Comparison of ENCODE assay signal across 8 cellular contexts in the genomic region with DNA sequence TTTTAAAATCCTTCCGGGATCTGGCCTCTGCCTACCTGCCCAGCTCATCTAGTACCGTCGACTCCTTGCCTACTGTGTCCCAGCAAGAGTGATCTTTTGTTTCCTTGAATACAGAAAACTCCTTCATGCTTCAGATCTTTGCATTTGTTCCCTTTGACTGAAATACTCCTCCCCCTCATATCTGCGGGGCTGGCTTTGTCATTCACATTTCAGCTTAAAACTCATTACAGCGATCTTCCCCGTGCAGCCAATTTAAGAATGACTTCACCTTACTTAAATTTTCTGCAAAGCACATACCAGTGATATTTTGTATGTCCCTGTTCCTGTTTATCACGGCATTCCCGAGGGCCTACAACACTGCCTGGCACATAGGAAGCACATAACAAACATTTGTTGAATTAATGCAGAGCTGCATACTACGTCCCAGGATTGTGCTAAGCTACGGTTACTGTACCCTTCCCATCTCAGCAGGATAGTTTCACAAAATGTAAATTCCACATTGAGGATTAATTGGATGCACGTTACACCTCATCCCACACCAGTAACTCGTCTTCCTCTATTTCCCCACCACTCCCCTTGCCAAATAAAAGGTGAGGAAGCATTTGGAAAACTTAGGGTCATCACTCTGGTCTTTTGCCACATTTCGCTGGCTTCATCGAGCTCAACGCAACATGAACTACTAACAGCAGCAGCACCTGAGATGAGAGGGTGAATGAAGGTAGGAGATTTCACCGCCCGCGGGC. TPM values are rescaled to one million over a fixed set of nuclear protein-coding genes. Genes with fewer than 3 reads are reported as not detected.
A peak's percentile ranks its signal among the peaks of the same experiment; 100 is the strongest.
DNase-seq lines count a peak whose midpoint lies in the region; TF ChIP-seq lines count a peak whose summit lies in the region.

No MANE protein-coding gene starts in this region.

- H3K27ac ChIP-seq in right atrium auricular region (peak overlapping the region; percentile 55 to 63), breast epithelium (peak overlapping the region; percentile 95 to 96), vagina (peak overlapping the region; percentile 92)

- H3K4me3 ChIP-seq in right atrium auricular region: peak overlapping the region; percentile 36 to 80
- peak overlapping the region; percentile 85 to 95 (median 92) for H3K4me3 ChIP-seq in breast epithelium
- peak overlapping the region; percentile 77 for H3K4me3 ChIP-seq in mononuclear cell (ENCODE audit: low read length)
- peak overlapping the region; percentile 55 to 83 for H3K4me3 ChIP-seq in vagina

- TF ChIP-seq POLR2A in breast epithelium (IDR thresholded peaks at IDR 0.05) (no peak), vagina (IDR thresholded peaks at IDR 0.05) (no peak)

- intact Hi-C loops in cardiac septum (cut with DNase I) (loop anchor here (2.0 to 10.0 kb wide), 6 partner anchors 80 to 605 kb away; a partner anchor contains a TSS), breast epithelium (cut with DNase I; ENCODE audit: low total_unique reads) (no loop called here), vagina (cut with DNase I) (no loop called here)

- TF ChIP-seq CTCF in right atrium auricular region (IDR thresholded peaks at IDR 0.05) (no peak), breast epithelium (IDR thresholded peaks at IDR 0.05) (no peak), vagina (IDR thresholded peaks at IDR 0.05) (no peak)

- DNase-seq in right atrium auricular region (ENCODE audit: low spot score) (no peak), cardiac septum (ENCODE audit: low spot score) (no peak), breast epithelium (ENCODE audit: low spot score in 2 of 2) (no peak), vagina (ENCODE audit: extremely low spot score in 2 of 2) (no peak), SK-N-DZ (ENCODE audit: low spot score) (no peak), NCI-H2081 (lab: John Stamatoyannopoulos, UW) (no peak), NCI-H2171 treated with DMSO at 0.1 percent for 48 hours (lab: John Stamatoyannopoulos, UW) (no peak)

- H3K27me3 ChIP-seq in right atrium auricular region (no peaks in the 10 kb centered on the region), breast epithelium (no peaks in the 10 kb centered on the region), mononuclear cell (ENCODE audit: insufficient read depth, low read length) (no peaks in the 10 kb centered on the region), vagina (no peaks in the 10 kb centered on the region)

- H3K4me1 ChIP-seq in right atrium auricular region: peaks cover 0 to 38% of the 10 kb centered on the region in 2 donors
- no peaks in the 10 kb centered on the region for H3K4me1 ChIP-seq in breast epithelium
- peaks cover 23% of the 10 kb centered on the region for H3K4me1 ChIP-seq in mononuclear cell (ENCODE audit: insufficient read depth, low read length)
- H3K4me1 ChIP-seq in vagina: peaks cover 35% of the 10 kb centered on the region

- H3K9me3 ChIP-seq in right atrium auricular region (no peaks in the 10 kb centered on the region), breast epithelium (no peaks in the 10 kb centered on the region), mononuclear cell (ENCODE audit: low read depth, low read length) (no peaks in the 10 kb centered on the region), vagina (no peaks in the 10 kb centered on the region)

- no peaks in the 10 kb centered on the region for H3K36me3 ChIP-seq in right atrium auricular region
- no peaks in the 10 kb centered on the region for H3K36me3 ChIP-seq in breast epithelium
- H3K36me3 ChIP-seq in vagina: no peaks in the 10 kb centered on the region

RNA-seq across cellular contexts. Expression of a gene that starts 0.8 kb away (rescaled TPM):
- total RNA-seq in right atrium auricular region (10 to 100 TPM; 26.8 to 29.1 TPM), cardiac septum (23.0 TPM), breast epithelium (10 to 100 TPM; 27.5 to 36.3 (median 31.1) TPM), mononuclear cell (22.1 TPM), vagina (25.5 TPM)
- polyA plus RNA-seq in SK-N-DZ (2014; cell fraction: cytosol; rRNA removed): 31.7 and 32.7 TPM in 2 replicates
- 22.8 and 24.7 TPM in 2 replicates for polyA plus RNA-seq in SK-N-DZ (2014; cell fraction: nucleus; rRNA removed)
